In the genomic region with DNA sequence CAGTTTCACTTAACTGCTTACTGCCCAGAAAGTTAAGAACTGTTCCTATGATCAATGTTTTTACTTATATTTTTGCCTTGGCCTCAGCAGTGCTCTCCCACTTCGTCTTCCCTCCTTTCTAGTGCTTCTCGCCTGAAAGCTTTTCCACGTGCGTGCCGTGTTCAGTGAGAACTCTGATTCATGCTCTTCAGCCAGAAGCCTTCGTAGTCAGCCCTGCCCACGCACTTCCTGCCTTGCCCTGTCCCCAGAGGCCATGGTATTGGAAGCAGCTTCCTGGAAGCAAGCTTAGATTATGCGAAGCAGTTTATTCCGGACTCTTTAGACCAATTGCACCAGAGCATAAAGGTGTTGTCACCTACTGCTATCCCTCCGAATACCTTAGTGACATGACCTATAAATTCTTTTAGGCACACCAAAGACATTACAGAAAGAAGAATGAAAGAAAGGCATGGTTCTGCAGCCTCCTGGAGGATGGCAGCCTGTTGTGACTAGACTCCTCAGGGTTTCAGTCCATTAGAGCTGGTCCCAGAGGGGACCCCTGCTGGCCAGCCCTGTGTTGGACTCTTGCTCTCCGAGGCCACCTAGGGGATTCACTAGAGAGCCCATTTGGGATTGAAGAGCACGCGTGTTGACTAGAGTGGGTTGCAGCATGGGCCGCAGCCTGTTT, we compare ENCODE assay signal across 8 cellular contexts.
A peak's percentile ranks its signal among the peaks of the same experiment; 100 is the strongest.
DNase-seq lines count a peak whose midpoint lies in the region; ATAC-seq and TF ChIP-seq lines count a peak whose summit lies in the region.

No MANE protein-coding gene starts in this region.

- H3K9me3 ChIP-seq in HAP-1 (no peaks in the 10 kb centered on the region), prostate gland (no peaks in the 10 kb centered on the region)

- WGBS in prostate gland, result 65% methylated on average over 14 of the region's 14 CpGs

- H3K36me3 ChIP-seq in HAP-1 (replicated peaks) (no peaks in the 10 kb centered on the region), prostate gland (no peaks in the 10 kb centered on the region)

- peak; percentile 13 to 22 for DNase-seq in AML-193 (lab: John Stamatoyannopoulos, UW)
- peak; percentile 47 to 74 for DNase-seq in HAP-1 (ENCODE audit: low spot score in 2 of 2)
- peak; percentile 84 for DNase-seq in T-helper 2 cell treated with Interferon-gamma antibody and Interleukin-4, amounts not matched to agents 5 μg/mL and 100 μg/mL, for 36 hours (ENCODE audit: low spot score)
- no peak for DNase-seq in astrocyte of the cerebellum (ENCODE audit: low read depth)
- DNase-seq in iPS-NIHi7 (ENCODE audit: extremely low spot score), result peak; percentile 78
- peak; percentile 80 for DNase-seq in stimulated activated CD4-positive, alpha-beta T cell treated with anti-CD3 and anti-CD28 coated beads, Interleukin-4, amount 100 ng/mL, for 1 hour
- DNase-seq in prostate gland (ENCODE audit: low spot score), result no peak

- peaks cover 56% of the 10 kb centered on the region for H3K36me3 Mint-ChIP-seq in T-helper 2 cell treated with Interferon-gamma antibody and Interleukin-4, amounts not matched to agents 5 μg/mL and 100 μg/mL, for 36 hours (ENCODE audit: low read depth)

- intact Hi-C loops in prostate gland (cut with DNase I), result no loop called here

- in situ Hi-C loops in HAP-1 (cut with MboI; ENCODE audit: low sequenced_read_pairs) (no loop called here), astrocyte of the cerebellum (cut with HindIII; ENCODE audit: low sequenced_read_pairs) (no loop called here)

- no peak overlapping the region for H3K4me3 ChIP-seq in HAP-1
- H3K4me3 ChIP-seq in astrocyte of the cerebellum (ENCODE audit: low read depth, low read length), result no peak overlapping the region
- no peak overlapping the region for H3K4me3 ChIP-seq in prostate gland

- peaks cover 64% of the 10 kb centered on the region for H3K4me1 Mint-ChIP-seq in T-helper 2 cell treated with Interferon-gamma antibody and Interleukin-4, amounts not matched to agents 5 μg/mL and 100 μg/mL, for 36 hours (ENCODE audit: low read depth)

- H3K4me3 Mint-ChIP-seq in T-helper 2 cell treated with Interferon-gamma antibody and Interleukin-4, amounts not matched to agents 5 μg/mL and 100 μg/mL, for 36 hours, result peak overlapping the region; percentile 66

- H3K27ac ChIP-seq in prostate gland, result no peak overlapping the region

- H3K27me3 ChIP-seq in HAP-1 (ENCODE audit: low read depth) (no peaks in the 10 kb centered on the region), prostate gland (replicated peaks; ENCODE audit: insufficient read depth) (no peaks in the 10 kb centered on the region)

- H3K27ac Mint-ChIP-seq in T-helper 2 cell treated with Interferon-gamma antibody and Interleukin-4, amounts not matched to agents 5 μg/mL and 100 μg/mL, for 36 hours, result peak overlapping the region; percentile 93

- no peak for TF ChIP-seq POLR2A in prostate gland (IDR thresholded peaks at IDR 0.05)

- H3K27me3 Mint-ChIP-seq in T-helper 2 cell treated with Interferon-gamma antibody and Interleukin-4, amounts not matched to agents 5 μg/mL and 100 μg/mL, for 36 hours (ENCODE audit: low read depth), result no peaks in the 10 kb centered on the region

- no peak for ATAC-seq in GM19395 (IDR thresholded peaks at IDR 0.05; ENCODE audit: unreplicated experiment)

- peak; percentile 56 for TF ChIP-seq CTCF in astrocyte of the cerebellum (IDR thresholded peaks at IDR 0.05; ENCODE audit: low read depth, low read length, missing control alignments)
- peak in 1 of 4 experiments; percentile 9 for TF ChIP-seq CTCF in prostate gland (IDR thresholded peaks at IDR 0.05)

- H3K4me1 ChIP-seq in HAP-1, result peaks cover 15% of the 10 kb centered on the region
- H3K4me1 ChIP-seq in prostate gland (replicated peaks), result no peaks in the 10 kb centered on the region

- peaks cover 18% of the 10 kb centered on the region for H3K9me3 Mint-ChIP-seq in T-helper 2 cell treated with Interferon-gamma antibody and Interleukin-4, amounts not matched to agents 5 μg/mL and 100 μg/mL, for 36 hours

Comparison
In these comparisons a context has a peak if more than half of its experiments do, and no peak if none do; other contexts are left out.
1. DNase-seq: peak in AML-193 (2 of 2), HAP-1 (2 of 2), T-helper 2 cell treated with Interferon-gamma antibody and Interleukin-4, amounts not matched to agents 5 μg/mL and 100 μg/mL, for 36 hours (single experiment), iPS-NIHi7 (single experiment) and stimulated activated CD4-positive, alpha-beta T cell treated with anti-CD3 and anti-CD28 coated beads, Interleukin-4, amount 100 ng/mL, for 1 hour (single experiment); none in astrocyte of the cerebellum (single experiment) and prostate gland (single experiment).